Comparison of ENCODE assay signal across 22 cellular contexts in the genomic region with DNA sequence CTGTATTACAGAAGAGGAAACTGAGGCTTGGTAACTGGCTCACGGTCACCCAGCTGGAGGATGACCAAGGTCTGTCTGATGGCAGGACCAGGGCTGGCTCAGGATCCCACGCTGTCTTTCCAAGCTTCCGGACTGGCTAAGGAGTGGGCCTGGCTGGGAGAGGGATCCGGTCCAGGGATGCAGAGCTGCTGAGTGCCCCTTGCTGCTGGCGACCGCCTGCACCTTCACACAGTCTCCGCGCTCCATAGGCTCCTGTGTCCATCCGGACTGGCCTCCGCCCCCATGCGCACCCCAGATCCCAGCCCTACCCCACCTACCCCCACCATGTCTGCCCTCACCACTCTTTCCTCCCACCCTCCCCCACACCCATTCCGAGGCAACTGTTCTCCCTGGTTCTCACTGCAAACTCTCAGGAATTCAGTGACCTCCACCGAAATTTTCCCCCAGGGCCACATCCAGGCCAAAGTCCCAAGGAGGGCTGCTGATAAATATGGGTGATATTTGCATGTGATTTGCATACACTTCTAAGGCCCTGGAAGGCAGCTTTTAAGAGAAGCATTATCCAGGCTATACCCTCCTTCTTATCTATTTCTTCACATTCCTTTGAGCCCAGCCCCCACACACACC. TPM values are rescaled to one million over a fixed set of nuclear protein-coding genes. Genes with fewer than 3 reads are reported as not detected.
A peak's percentile ranks its signal among the peaks of the same experiment; 100 is the strongest.
DNase-seq lines count a peak whose midpoint lies in the region; ATAC-seq and TF ChIP-seq lines count a peak whose summit lies in the region.
"Had no signal": no experiment of that assay in that cellular context is flagged by ENCODE, and none has a peak within 500 bp of the region (broad histone marks: within the 10 kb centered on the region; RNA-seq: fewer than 3 reads in every experiment).

No MANE protein-coding gene starts in this region.

- no peak for TF ChIP-seq CTCF in GM23338 (conservative IDR thresholded peaks at IDR 0.05; ENCODE audit: low read depth in 2 of 2)
- TF ChIP-seq CTCF in ascending aorta (IDR thresholded peaks at IDR 0.05), result no peak
- TF ChIP-seq CTCF in nephron (IDR thresholded peaks at IDR 0.05; ENCODE audit: unreplicated experiment in 3 of 3), result no peak
- no peak for TF ChIP-seq CTCF in tibial artery (IDR thresholded peaks at IDR 0.05)
- TF ChIP-seq CTCF in CD14-positive monocyte (IDR thresholded peaks at IDR 0.05), result no peak

- 0 out of 2 replicates have a peak, but pooled peaks cover 3% of the 10 kb centered on the region for H3F3A ChIP-seq in GM23338 (replicated peaks; ENCODE audit: low read depth)

- peak overlapping the region; percentile 29; the same call in 1 of the 2 replicates for H3K4me2 ChIP-seq in GM23338
- H3K4me2 ChIP-seq: PC-9 had no signal

- H3K79me2 ChIP-seq in GM23338 (replicated peaks; ENCODE audit: insufficient read depth), result no peaks in the 10 kb centered on the region

- no peak overlapping the region for H3K27ac Mint-ChIP-seq in GM23338
- H3K27ac Mint-ChIP-seq in nephron, result peak overlapping the region in 2 of 3 experiments; percentile 10 to 43
- no peak overlapping the region for H3K27ac Mint-ChIP-seq in CD14-positive monocyte
- H3K27ac Mint-ChIP-seq: CD4-positive, CD25-positive, alpha-beta regulatory T cell; IgD-negative memory B cell had no signal

- H4K20me1 ChIP-seq in GM23338 (replicated peaks; ENCODE audit: insufficient read depth), result no peaks in the 10 kb centered on the region

- H3K27ac ChIP-seq in GM23338 (ENCODE audit: low read depth) (no peak overlapping the region), ascending aorta (peak overlapping the region; percentile 85 to 89), tibial artery (peak overlapping the region; percentile 68 to 70)
- H3K27ac ChIP-seq: HL-60, PC-9, SJSA1 had no signal

- H3K4me1 Mint-ChIP-seq in GM23338 (peaks cover 43% of the 10 kb centered on the region), nephron (peaks cover 44% of the 10 kb centered on the region), CD14-positive monocyte (peaks cover 5% of the 10 kb centered on the region)
- H3K4me1 Mint-ChIP-seq: CD4-positive, CD25-positive, alpha-beta regulatory T cell; IgD-negative memory B cell had no signal

- intact Hi-C loops in ascending aorta (cut with DNase I), result loop anchor here (5.0 kb wide), 1 partner anchor 89 kb away; a partner anchor contains a TSS
- intact Hi-C loops in tibial artery (cut with DNase I; ENCODE audit: low total_unique reads), result no loop called here
- intact Hi-C loops in CD14-positive monocyte (cut with micrococcal nuclease), result no loop called here

- H3K9me2 ChIP-seq in GM23338 (ENCODE audit: insufficient read depth), result no peaks in the 10 kb centered on the region

- ATAC-seq in GM23338, result peak; percentile 31
- ATAC-seq: Right ventricle myocardium inferior had no signal

- H3K27me3 ChIP-seq in GM23338 (ENCODE audit: insufficient read depth) (no peaks in the 10 kb centered on the region), ascending aorta (no peaks in the 10 kb centered on the region), tibial artery (no peaks in the 10 kb centered on the region)

- no peaks in the 10 kb centered on the region for H3K36me3 Mint-ChIP-seq in GM23338 (ENCODE audit: low read depth)
- no peaks in the 10 kb centered on the region for H3K36me3 Mint-ChIP-seq in nephron (ENCODE audit: low read depth)
- H3K36me3 Mint-ChIP-seq in CD14-positive monocyte, result no peaks in the 10 kb centered on the region
- H3K36me3 Mint-ChIP-seq: CD4-positive, CD25-positive, alpha-beta regulatory T cell had no signal

- H3K4me3 ChIP-seq in GM23338, result no peak overlapping the region
- no peak overlapping the region for H3K4me3 ChIP-seq in ascending aorta
- H3K4me3 ChIP-seq in tibial artery, result no peak overlapping the region
- H3K4me3 ChIP-seq: PC-9, SJSA1 had no signal

- H3K27me3 Mint-ChIP-seq in GM23338 (ENCODE audit: insufficient read depth, low read depth, poor library complexity) (peaks cover 4% of the 10 kb centered on the region), nephron (ENCODE audit: low read depth) (peaks cover 8% of the 10 kb centered on the region), CD14-positive monocyte (ENCODE audit: low read depth in 3 of 3) (peaks cover 2 to 12% (median 9%) of the 10 kb centered on the region in 3 donors)

- H3K36me3 ChIP-seq in GM23338 (ENCODE audit: insufficient read depth) (no peaks in the 10 kb centered on the region), ascending aorta (no peaks in the 10 kb centered on the region), tibial artery (no peaks in the 10 kb centered on the region)
- H3K36me3 ChIP-seq: SJSA1 had no signal

- H3K9me3 Mint-ChIP-seq in GM23338, result no peaks in the 10 kb centered on the region; the same call in 2 of the 3 replicates
- no peaks in the 10 kb centered on the region for H3K9me3 Mint-ChIP-seq in nephron
- H3K9me3 Mint-ChIP-seq in CD14-positive monocyte, result peaks cover 0 to 3% (median 0%) of the 10 kb centered on the region in 7 donors
- H3K9me3 Mint-ChIP-seq: IgD-negative memory B cell had no signal

- H3K4me3 Mint-ChIP-seq in GM23338, result no peak overlapping the region; the same call in 2 of the 3 replicates
- no peak overlapping the region for H3K4me3 Mint-ChIP-seq in nephron
- H3K4me3 Mint-ChIP-seq in CD14-positive monocyte, result no peak overlapping the region
- H3K4me3 Mint-ChIP-seq: CD4-positive, CD25-positive, alpha-beta regulatory T cell had no signal

- H2AFZ ChIP-seq in GM23338, result no peak overlapping the region; the same call in 1 of the 2 replicates
- H2AFZ ChIP-seq: PC-9 had no signal

- H3K4me1 ChIP-seq in GM23338 (ENCODE audit: insufficient read depth) (peaks cover 14% of the 10 kb centered on the region; the same call in 1 of the 2 replicates), ascending aorta (peaks cover 9 to 64% of the 10 kb centered on the region in 2 donors), tibial artery (peaks cover 0 to 57% (median 16%) of the 10 kb centered on the region in 4 donors)
- H3K4me1 ChIP-seq: SJSA1 had no signal

- H3K9me3 ChIP-seq in ascending aorta (no peaks in the 10 kb centered on the region), tibial artery (no peaks in the 10 kb centered on the region)
- H3K9me3 ChIP-seq: SJSA1 had no signal

- DNase-seq in GM23338 (ENCODE audit: low spot score) (peak; percentile 39), ascending aorta (ENCODE audit: low spot score in 2 of 2) (no peak), tibial artery (no peak), NCI-H1694 treated with DMSO at 0.1 percent for 48 hours (lab: John Stamatoyannopoulos, UW) (no peak), CD14-positive monocyte (ENCODE audit: low spot score) (no peak), SIG-M5 treated with dmso at 0.1 percent for 504 hours (lab: John Stamatoyannopoulos, UW; ENCODE audit: unreplicated experiment) (no peak)
- DNase-seq: 8988T; CD4-positive, CD25-positive, alpha-beta regulatory T cell; HCEC 1CT; Karpas-422; NCI-H1092 treated with DMSO at 0.1 percent for 48 hours; NCI-H1436; NCI-H187 treated with DMSO at 0.1 percent for 48 hours; NCI-H524; NCI-H82; NK-92 treated with Interleukin-12 subunit alpha and Interleukin-12 subunit beta, amount 100 ng/mL, for 24 hours; PC-9 had no signal

TF ChIP-seq in GM23338, 12 proteins besides CTCF, POLR2A, EP300 and RAD21 (continues in another document):
- TF ChIP-seq CREB1 (CRISPR knock-in tag; IDR thresholded peaks at IDR 0.05; ENCODE audit: low read depth) (no peak), JUNB (IDR thresholded peaks at IDR 0.05; ENCODE audit: unreplicated experiment) (no peak), ZNF114 (CRISPR knock-in tag; IDR thresholded peaks at IDR 0.05) (no peak), NANOG (IDR thresholded peaks at IDR 0.05; ENCODE audit: borderline replicate concordance) (no peak), EZH2phosphoT487 (IDR thresholded peaks at IDR 0.05; ENCODE audit: unreplicated experiment) (no peak), STAT1 (IDR thresholded peaks at IDR 0.05; ENCODE audit: unreplicated experiment) (no peak)
- TF ChIP-seq, protein P1, sequence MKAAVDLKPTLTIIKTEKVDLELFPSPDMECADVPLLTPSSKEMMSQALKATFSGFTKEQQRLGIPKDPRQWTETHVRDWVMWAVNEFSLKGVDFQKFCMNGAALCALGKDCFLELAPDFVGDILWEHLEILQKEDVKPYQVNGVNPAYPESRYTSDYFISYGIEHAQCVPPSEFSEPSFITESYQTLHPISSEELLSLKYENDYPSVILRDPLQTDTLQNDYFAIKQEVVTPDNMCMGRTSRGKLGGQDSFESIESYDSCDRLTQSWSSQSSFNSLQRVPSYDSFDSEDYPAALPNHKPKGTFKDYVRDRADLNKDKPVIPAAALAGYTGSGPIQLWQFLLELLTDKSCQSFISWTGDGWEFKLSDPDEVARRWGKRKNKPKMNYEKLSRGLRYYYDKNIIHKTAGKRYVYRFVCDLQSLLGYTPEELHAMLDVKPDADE (IDR thresholded peaks at IDR 0.05), result no peak

RNA-seq across cellular contexts. Expression of a gene that starts 48.5 kb away (rescaled TPM):
- total RNA-seq in GM23338 (2014; rRNA removed; shearing (Covaris generic)), result 6.9 and 11.0 TPM in 2 replicates
- polyA plus RNA-seq in GM23338 (2016; fragmentation: Nextera tagmentation; extraction: Ambion mirVana) (6.8 and 7.7 TPM in 2 replicates), CD14-positive monocyte (10 to 100 TPM; 12.8 to 14.0 TPM)
- 47.7 TPM for total RNA-seq in ascending aorta

Comparison
In these comparisons a context has a peak if more than half of its experiments do, and no peak if none do; other contexts are left out.
1. H3K27ac Mint-ChIP-seq: peak in nephron (2 of 3); none in GM23338 (single experiment) and CD14-positive monocyte (0 of 7).